In the genomic region with DNA sequence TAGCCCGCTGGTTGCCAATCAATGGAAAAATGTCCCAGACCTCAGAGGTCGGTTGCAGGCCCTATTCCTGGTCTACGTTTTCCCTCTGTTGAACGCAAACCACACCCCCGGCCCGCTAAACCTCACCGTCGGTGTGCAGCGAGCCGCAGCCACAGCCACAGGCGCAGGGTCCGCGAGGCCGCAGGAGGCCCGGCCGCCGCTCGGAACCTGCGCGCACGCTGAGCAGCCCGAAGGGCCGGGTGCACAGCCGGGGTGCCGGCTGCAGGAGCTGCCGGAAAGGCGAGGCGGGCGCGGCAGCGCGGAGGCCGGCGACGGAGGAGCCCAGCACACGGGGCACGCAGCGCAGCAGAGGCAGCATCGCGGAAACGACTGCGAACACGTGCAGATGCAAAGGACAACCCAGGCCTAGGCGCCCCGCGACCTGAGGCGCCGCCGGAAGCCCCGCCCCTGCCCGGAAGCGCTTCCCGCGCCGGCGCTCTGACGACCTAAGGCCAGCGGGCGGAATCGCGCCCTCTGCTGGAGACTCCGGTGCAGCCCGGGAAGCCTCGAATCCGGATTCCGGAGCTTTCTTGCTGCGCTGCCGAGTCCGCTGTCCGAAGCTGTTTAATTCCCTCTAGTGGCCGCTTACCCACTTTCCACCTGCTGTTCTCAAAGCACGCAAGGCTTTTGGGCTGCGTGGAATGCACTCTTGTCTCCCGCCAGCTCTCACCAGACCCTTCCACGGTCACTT, we compare ENCODE assay signal across 1 cellular context.
TF ChIP-seq lines count a peak whose summit lies in the region.

C1QBP (minus strand) TSS at position 440 of the 730 bp plus-strand sequence; CDS start at position 358, 82 bp downstream.

TF ChIP-seq in HEK293, 187 proteins besides CTCF, POLR2A, EP300 and RAD21 (continued from another document):
- no peak for TF ChIP-seq MEIS1 (CRISPR knock-in tag; IDR thresholded peaks at IDR 0.05; ENCODE audit: borderline replicate concordance)
- no peak for TF ChIP-seq ZNF138 (tag by site-specific recombination; IDR thresholded peaks at IDR 0.05; ENCODE audit: borderline replicate concordance)
- TF ChIP-seq ATF2 (tag by site-specific recombination; IDR thresholded peaks at IDR 0.05; ENCODE audit: low read depth): no peak
- TF ChIP-seq PRDM10 (tag by site-specific recombination; IDR thresholded peaks at IDR 0.05): peak; percentile 27; the same call in 1 of the 2 replicates
- TF ChIP-seq ZNF843 (tag by site-specific recombination; IDR thresholded peaks at IDR 0.05): no peak
- no peak for TF ChIP-seq SETDB1 (IDR thresholded peaks at IDR 0.05; ENCODE audit: insufficient read length, low read length)
- no peak for TF ChIP-seq REPIN1 (tag by site-specific recombination; IDR thresholded peaks at IDR 0.05; ENCODE audit: low read depth)
- no peak for TF ChIP-seq RBAK (tag by site-specific recombination; IDR thresholded peaks at IDR 0.05)
- TF ChIP-seq KLF8 (tag by site-specific recombination; IDR thresholded peaks at IDR 0.05): peak; percentile 62; the same call in 1 of the 2 replicates
- no peak for TF ChIP-seq ZSCAN23 (tag by site-specific recombination; IDR thresholded peaks at IDR 0.05)
- TF ChIP-seq ZNF704 (tag by site-specific recombination; IDR thresholded peaks at IDR 0.05): no peak
- peak; percentile 74 for TF ChIP-seq ZEB2 (tag by site-specific recombination; IDR thresholded peaks at IDR 0.05)
- TF ChIP-seq ZNF48 (tag by site-specific recombination; IDR thresholded peaks at IDR 0.05): no peak
- TF ChIP-seq ZNF521 (tag by site-specific recombination; IDR thresholded peaks at IDR 0.05): no peak
- TF ChIP-seq ZNF214 (tag by site-specific recombination; IDR thresholded peaks at IDR 0.05; ENCODE audit: borderline replicate concordance): no peak
- no peak for TF ChIP-seq KLF16 (tag by site-specific recombination; IDR thresholded peaks at IDR 0.05)
- no peak for TF ChIP-seq ZNF211 (tag by site-specific recombination; IDR thresholded peaks at IDR 0.05; ENCODE audit: low read depth)
- no peak for TF ChIP-seq ZNF548 (tag by site-specific recombination; IDR thresholded peaks at IDR 0.05)
- peak; percentile 62 for TF ChIP-seq ZNF629 (tag by site-specific recombination; IDR thresholded peaks at IDR 0.05)
- TF ChIP-seq ZNF18 (tag by site-specific recombination; IDR thresholded peaks at IDR 0.05): 0 out of 2 replicates have a peak, but pooled peaks have one; percentile 10
- no peak for TF ChIP-seq ZNF510 (tag by site-specific recombination; IDR thresholded peaks at IDR 0.05; ENCODE audit: insufficient replicate concordance)
TF ChIP-seq in HEK293: peak in this region for 43.
